In genomic region chr10:68406815-68407585, GRCh38 we compare ENCODE assay signal across 8 cellular contexts. TPM values are rescaled to one million over a fixed set of nuclear protein-coding genes. Genes with fewer than 3 reads are reported as not detected.
DNase-seq lines count a peak whose midpoint lies in the region; ATAC-seq and TF ChIP-seq lines count a peak whose summit lies in the region.

Gene RUFY2 (minus strand): TSS chr10:68407277. CDS start chr10:68407189, 88 bp downstream.

- H3K27me3 Mint-ChIP-seq in activated CD4-positive, alpha-beta T cell treated with anti-CD3 and anti-CD28 coated beads, Interleukin-2, amount 10 ng/mL, durations not matched to agents 7 days and 5 days = no peaks in the 10 kb centered on the region

- DNase-seq in Ammon's horn (ENCODE audit: low spot score) (peak; percentile 81), NCI-H446 treated with DMSO at 0.1 percent for 48 hours (lab: John Stamatoyannopoulos, UW) (peak; percentile 23), dermis blood vessel endothelial cell (peak; percentile 84), right lobe of liver (peak; percentile 77 to 85 (median 83))
- DNase-seq in activated CD4-positive, alpha-beta T cell treated with anti-CD3 and anti-CD28 coated beads, Interleukin-2, amount 10 ng/mL, durations not matched to agents 7 days and 5 days = peak; percentile 70
- DNase-seq in stimulated activated CD4-positive, alpha-beta T cell treated with anti-CD3 and anti-CD28 coated beads, Interleukin-4, amount 100 ng/mL, for 4 hours = peak; percentile 65 to 81

- intact Hi-C loops in right lobe of liver (cut with DNase I) = no loop called here

- H3K4me3 ChIP-seq in right lobe of liver = peak within 1 kb of the TSS; percentile 96 to 100 (median 97)

- H3K36me3 ChIP-seq in right lobe of liver = no peaks in the 10 kb centered on the region

- WGBS in right lobe of liver (ENCODE audit: insufficient coverage, low coverage, low lambda C conversion rate, missing lambda C conversion rate) = 0% methylated on average over 14 of the region's 84 CpGs

- CTCF ChIA-PET in activated CD4-positive, alpha-beta T cell treated with anti-CD3 and anti-CD28 coated beads, Interleukin-2, amount 10 ng/mL, durations not matched to agents 7 days and 5 days (lab: Charles Lee) = interaction anchor here (0.5 to 1.5 kb wide), 26 partner anchors 9 to 800 kb away, joined by 3 to 9 read pairs (median 4); partner anchors contain the start of gene PBLD

- ATAC-seq in GM18907 (IDR thresholded peaks at IDR 0.05; ENCODE audit: unreplicated experiment) (peak; percentile 94), HG03139 (IDR thresholded peaks at IDR 0.05; ENCODE audit: unreplicated experiment) (peak; percentile 93), right lobe of liver (peak; percentile 94 to 98 (median 96))

- H3K27ac Mint-ChIP-seq in activated CD4-positive, alpha-beta T cell treated with anti-CD3 and anti-CD28 coated beads, Interleukin-2, amount 10 ng/mL, durations not matched to agents 7 days and 5 days = peak within 1 kb of the TSS; percentile 85

- H3K9me3 ChIP-seq in right lobe of liver = no peaks in the 10 kb centered on the region

- POLR2A ChIA-PET in activated CD4-positive, alpha-beta T cell treated with anti-CD3 and anti-CD28 coated beads, Interleukin-2, amount 10 ng/mL, durations not matched to agents 7 days and 5 days (lab: Charles Lee) = interaction anchor here (0.6 kb wide), 1 partner anchor 75 kb away, joined by 4 read pairs; the partner anchor contains the start of gene HNRNPH3

- H3K9me3 Mint-ChIP-seq in activated CD4-positive, alpha-beta T cell treated with anti-CD3 and anti-CD28 coated beads, Interleukin-2, amount 10 ng/mL, durations not matched to agents 7 days and 5 days = no peaks in the 10 kb centered on the region

- no peaks in the 10 kb centered on the region for H3K4me1 ChIP-seq in right lobe of liver

- peak; percentile 61 for TF ChIP-seq POLR2A in right lobe of liver (IDR thresholded peaks at IDR 0.05)

- peak within 1 kb of the TSS; percentile 75 to 93 (median 76) for H3K27ac ChIP-seq in right lobe of liver

- H3K27me3 ChIP-seq in right lobe of liver = no peaks in the 10 kb centered on the region

- H3K36me3 Mint-ChIP-seq in activated CD4-positive, alpha-beta T cell treated with anti-CD3 and anti-CD28 coated beads, Interleukin-2, amount 10 ng/mL, durations not matched to agents 7 days and 5 days (ENCODE audit: low read depth) = no peaks in the 10 kb centered on the region

- peaks cover 20% of the 10 kb centered on the region for H3K4me1 Mint-ChIP-seq in activated CD4-positive, alpha-beta T cell treated with anti-CD3 and anti-CD28 coated beads, Interleukin-2, amount 10 ng/mL, durations not matched to agents 7 days and 5 days

- TF ChIP-seq CTCF in right lobe of liver (IDR thresholded peaks at IDR 0.05) = peak; percentile 57 to 99 (median 79)

- peak within 1 kb of the TSS; percentile 81 for H3K4me3 Mint-ChIP-seq in activated CD4-positive, alpha-beta T cell treated with anti-CD3 and anti-CD28 coated beads, Interleukin-2, amount 10 ng/mL, durations not matched to agents 7 days and 5 days

RNA-seq across cellular contexts. Expression of gene RUFY2, which starts in this region (rescaled TPM):
- 10 to 100 TPM; 13.0 TPM for total RNA-seq in activated CD4-positive, alpha-beta T cell treated with anti-CD3 and anti-CD28 coated beads, Interleukin-2, amount 10 ng/mL, durations not matched to agents 7 days and 5 days
- total RNA-seq in dermis blood vessel endothelial cell (18.2 and 23.5 TPM in 2 replicates), right lobe of liver (1 to 10 TPM; 4.7 to 9.0 (median 5.6) TPM)

Comparison
In these comparisons a context has a peak if more than half of its experiments do, and no peak if none do; other contexts are left out.
1. Peak in every context shown above with its lines: DNase-seq, ATAC-seq, H3K4me3 ChIP-seq and H3K27ac ChIP-seq.
2. DNase-seq: peak in every context shown above with its lines; median percentile 84 in dermis blood vessel endothelial cell; 83 in right lobe of liver; 81 in Ammon's horn; 73 in stimulated activated CD4-positive, alpha-beta T cell treated with anti-CD3 and anti-CD28 coated beads, Interleukin-4, amount 100 ng/mL, for 4 hours; 70 in activated CD4-positive, alpha-beta T cell treated with anti-CD3 and anti-CD28 coated beads, Interleukin-2, amount 10 ng/mL, durations not matched to agents 7 days and 5 days; 23 in NCI-H446 treated with DMSO at 0.1 percent for 48 hours.